ENCODE assay signal across 17 cellular contexts in genomic region chr19:39508629-39509028, GRCh38. TPM values are rescaled to one million over a fixed set of nuclear protein-coding genes. Genes with fewer than 3 reads are reported as not detected.
A peak's percentile ranks its signal among the peaks of the same experiment; 100 is the strongest.
DNase-seq lines count a peak whose midpoint lies in the region; ATAC-seq and TF ChIP-seq lines count a peak whose summit lies in the region.
"Had no signal": no experiment of that assay in that cellular context is flagged by ENCODE, and none has a peak within 500 bp of the region (broad histone marks: within the 10 kb centered on the region; RNA-seq: fewer than 3 reads in every experiment).

No MANE protein-coding gene starts in this region.

- CTCF ChIA-PET in activated CD4-positive, alpha-beta memory T cell treated with anti-CD3 and anti-CD28 coated beads for 36 hours (lab: Charles Lee), result interaction anchor here (1.2 to 4.2 kb wide), 5 partner anchors 11 to 68 kb away, joined by 3 to 19 read pairs (median 6); partner anchors contain the start of gene EID2B
- CTCF ChIA-PET in activated CD4-positive, alpha-beta memory T cell treated with anti-CD3 and anti-CD28 coated beads, Interleukin-2, amount 10 ng/mL, durations not matched to agents 7 days and 5 days (lab: Charles Lee), result no interaction called here
- CTCF ChIA-PET in HEK293 (lab: Yijun Ruan, JAX), result interaction anchor here (0.7 to 3.1 kb wide), 5 partner anchors 8 to 200 kb away, joined by 3 to 25 read pairs (median 4); partner anchors contain the start of genes DLL3 and EID2B

- peaks cover 16% of the 10 kb centered on the region for H3K4me1 Mint-ChIP-seq in activated CD4-positive, alpha-beta memory T cell treated with anti-CD3 and anti-CD28 coated beads for 36 hours (ENCODE audit: low read depth)
- H3K4me1 Mint-ChIP-seq in activated CD4-positive, alpha-beta memory T cell treated with anti-CD3 and anti-CD28 coated beads, Interleukin-2, amount 10 ng/mL, durations not matched to agents 7 days and 5 days, result peaks cover 17% of the 10 kb centered on the region
- no peaks in the 10 kb centered on the region for H3K4me1 Mint-ChIP-seq in endothelial cell (ENCODE audit: unreplicated experiment)

- intact Hi-C loops in activated CD4-positive, alpha-beta memory T cell treated with anti-CD3 and anti-CD28 coated beads for 36 hours (cut with micrococcal nuclease), result no loop called here

- H3K36me3 Mint-ChIP-seq in activated CD4-positive, alpha-beta memory T cell treated with anti-CD3 and anti-CD28 coated beads for 36 hours, result no peaks in the 10 kb centered on the region
- peaks cover 5% of the 10 kb centered on the region for H3K36me3 Mint-ChIP-seq in activated CD4-positive, alpha-beta memory T cell treated with anti-CD3 and anti-CD28 coated beads, Interleukin-2, amount 10 ng/mL, durations not matched to agents 7 days and 5 days (ENCODE audit: low read depth)
- H3K36me3 Mint-ChIP-seq in endothelial cell (ENCODE audit: low read depth, unreplicated experiment), result peaks cover 28% of the 10 kb centered on the region

- no peak overlapping the region for H3K4me2 ChIP-seq in neural cell (ENCODE audit: low read length)

- no peak for TF ChIP-seq EP300 in neural cell (conservative IDR thresholded peaks at IDR 0.05; ENCODE audit: poor library complexity, severe bottlenecking)

- H3K27me3 ChIP-seq in neural cell (ENCODE audit: insufficient read depth, low read depth, low read length), result peaks cover 8% of the 10 kb centered on the region

- H3F3A ChIP-seq in neural cell (ENCODE audit: insufficient read depth, low read length, poor library complexity, severe bottlenecking), result no peaks in the 10 kb centered on the region

- POLR2A ChIA-PET in activated CD4-positive, alpha-beta memory T cell treated with anti-CD3 and anti-CD28 coated beads for 36 hours (lab: Charles Lee), result interaction anchor here (0.6 kb wide), 1 partner anchor 31 kb away, joined by 4 read pairs; no protein-coding TSS in a partner anchor
- POLR2A ChIA-PET in activated CD4-positive, alpha-beta memory T cell treated with anti-CD3 and anti-CD28 coated beads, Interleukin-2, amount 10 ng/mL, durations not matched to agents 7 days and 5 days (lab: Charles Lee), result no interaction called here
- POLR2A ChIA-PET in HEK293 (lab: Yijun Ruan, JAX), result interaction anchor here (1.0 to 2.3 kb wide), 2 partner anchors 10 to 11 kb away, joined by 5 to 7 read pairs; partner anchors contain the start of gene DLL3

- H3K9ac ChIP-seq in neural cell (ENCODE audit: low read length), result no peak overlapping the region

- H3K4me3 ChIP-seq in HEK293 (ENCODE audit: low read depth, low read length), result no peak overlapping the region
- peak overlapping the region; percentile 84 for H3K4me3 ChIP-seq in neural cell (ENCODE audit: low read length)
- H3K4me3 ChIP-seq: GM12878 had no signal

- no peak overlapping the region for H3K27ac ChIP-seq in HEK293 (ENCODE audit: extremely low read depth, low read depth, low read length)
- H3K27ac ChIP-seq in neural cell (ENCODE audit: low read length), result no peak overlapping the region

- peaks cover 0 to 9% of the 10 kb centered on the region in 2 experiments; a peak in 1 of 3 replicates for H3K36me3 ChIP-seq in HEK293 (ENCODE audit: control insufficient read depth in 2 of 2, insufficient read depth in 1 of 2, low read length in 2 of 2)
- H3K36me3 ChIP-seq in neural cell (ENCODE audit: insufficient read depth, low read length), result no peaks in the 10 kb centered on the region

- no peak overlapping the region for H2AFZ ChIP-seq in neural cell (ENCODE audit: low read depth, low read length)

- H3K27ac Mint-ChIP-seq in activated CD4-positive, alpha-beta memory T cell treated with anti-CD3 and anti-CD28 coated beads for 36 hours, result peak overlapping the region; percentile 49
- no peak overlapping the region for H3K27ac Mint-ChIP-seq in activated CD4-positive, alpha-beta memory T cell treated with anti-CD3 and anti-CD28 coated beads, Interleukin-2, amount 10 ng/mL, durations not matched to agents 7 days and 5 days
- H3K27ac Mint-ChIP-seq in endothelial cell (ENCODE audit: unreplicated experiment), result no peak overlapping the region
- H3K27ac Mint-ChIP-seq: CD4-positive, alpha-beta T cell; H9 had no signal

- peaks cover 42% of the 10 kb centered on the region for H3K27me3 Mint-ChIP-seq in activated CD4-positive, alpha-beta memory T cell treated with anti-CD3 and anti-CD28 coated beads for 36 hours
- peaks cover 56% of the 10 kb centered on the region for H3K27me3 Mint-ChIP-seq in activated CD4-positive, alpha-beta memory T cell treated with anti-CD3 and anti-CD28 coated beads, Interleukin-2, amount 10 ng/mL, durations not matched to agents 7 days and 5 days
- H3K27me3 Mint-ChIP-seq in endothelial cell (ENCODE audit: unreplicated experiment), result peaks cover 15% of the 10 kb centered on the region

- no peaks in the 10 kb centered on the region for H3K79me2 ChIP-seq in neural cell (replicated peaks; ENCODE audit: insufficient read depth, low read length)

- H3K9me2 ChIP-seq in neural cell (ENCODE audit: insufficient read depth, low read length), result no peaks in the 10 kb centered on the region

- TF ChIP-seq CTCF in HEK293 (tag by site-specific recombination; IDR thresholded peaks at IDR 0.05) (no peak), endothelial cell (IDR thresholded peaks at IDR 0.05; ENCODE audit: unreplicated experiment) (no peak), neural cell (IDR thresholded peaks at IDR 0.05; ENCODE audit: poor library complexity, severe bottlenecking) (no peak)

- H4K20me1 ChIP-seq in neural cell (ENCODE audit: insufficient read depth), result no peaks in the 10 kb centered on the region

- H3K9me3 ChIP-seq in HEK293 (ENCODE audit: control insufficient read depth, insufficient read depth, low read depth, low read length), result peaks cover 6% of the 10 kb centered on the region
- H3K9me3 ChIP-seq in neural cell (ENCODE audit: low read length), result no peaks in the 10 kb centered on the region

- ATAC-seq in GM19023 (IDR thresholded peaks at IDR 0.05; ENCODE audit: unreplicated experiment) (no peak), GM19324 (IDR thresholded peaks at IDR 0.05; ENCODE audit: low FRiP score, unreplicated experiment) (no peak)
- ATAC-seq: GM12878 had no signal

- in situ Hi-C loops in G401 (cut with HindIII; ENCODE audit: low sequenced_read_pairs), result no loop called here

- TF ChIP-seq RAD21 in neural cell (conservative IDR thresholded peaks at IDR 0.05), result no peak

- no peak for DNase-seq in activated CD4-positive, alpha-beta memory T cell treated with anti-CD3 and anti-CD28 coated beads for 36 hours
- DNase-seq in activated CD4-positive, alpha-beta memory T cell treated with anti-CD3 and anti-CD28 coated beads, Interleukin-2, amount 10 ng/mL, durations not matched to agents 7 days and 5 days, result no peak
- DNase-seq in endothelial cell (ENCODE audit: low spot score) (no peak), G401 (ENCODE audit: low spot score) (no peak)
- DNase-seq: 8988T; ACHN; C1 segment of cervical spinal cord; Calu3; CD4-positive, alpha-beta T cell; DMS 273 treated with DMSO at 0.1 percent for 48 hours; GOT3; H9 had no signal

- H3K4me1 ChIP-seq in HEK293 (ENCODE audit: control insufficient read depth, insufficient read depth, low read length), result peaks cover 10% of the 10 kb centered on the region

- H3K4me3 Mint-ChIP-seq in activated CD4-positive, alpha-beta memory T cell treated with anti-CD3 and anti-CD28 coated beads for 36 hours, result no peak overlapping the region
- H3K4me3 Mint-ChIP-seq in activated CD4-positive, alpha-beta memory T cell treated with anti-CD3 and anti-CD28 coated beads, Interleukin-2, amount 10 ng/mL, durations not matched to agents 7 days and 5 days, result no peak overlapping the region
- peak overlapping the region; percentile 59 for H3K4me3 Mint-ChIP-seq in endothelial cell (ENCODE audit: unreplicated experiment)

- no peaks in the 10 kb centered on the region for H3K9me3 Mint-ChIP-seq in activated CD4-positive, alpha-beta memory T cell treated with anti-CD3 and anti-CD28 coated beads for 36 hours
- no peaks in the 10 kb centered on the region for H3K9me3 Mint-ChIP-seq in activated CD4-positive, alpha-beta memory T cell treated with anti-CD3 and anti-CD28 coated beads, Interleukin-2, amount 10 ng/mL, durations not matched to agents 7 days and 5 days
- no peaks in the 10 kb centered on the region for H3K9me3 Mint-ChIP-seq in endothelial cell (ENCODE audit: unreplicated experiment)
- H3K9me3 Mint-ChIP-seq: CD4-positive, alpha-beta T cell had no signal

RNA-seq across cellular contexts. Expression of gene SELENOV, which starts 6.3 kb away (rescaled TPM):
- not detected for total RNA-seq in activated CD4-positive, alpha-beta memory T cell treated with anti-CD3 and anti-CD28 coated beads for 36 hours
- total RNA-seq in activated CD4-positive, alpha-beta memory T cell treated with anti-CD3 and anti-CD28 coated beads, Interleukin-2, amount 10 ng/mL, durations not matched to agents 7 days and 5 days, result not detected
- total RNA-seq in endothelial cell (ENCODE audit: unreplicated experiment), result 2.9 TPM
- 1.3 TPM in 1 of 2 replicates, not detected in the other for polyA plus RNA-seq in neural cell
- polyA minus RNA-seq in neural cell, result not detected in 2 replicates
- total RNA-seq in G401 (2014; rRNA removed; shearing (Covaris generic)), result 4.1 and 27.2 TPM in 2 replicates
- total RNA-seq: Calu3; CD4-positive, alpha-beta T cell; GM12878 had no signal
- polyA plus RNA-seq: GM12878 had no signal

RNA-seq across cellular contexts. Expression of gene DLL3, which starts 9.9 kb away (rescaled TPM):
- under 1 TPM; 0.67 to 0.80 TPM for total RNA-seq in activated CD4-positive, alpha-beta memory T cell treated with anti-CD3 and anti-CD28 coated beads for 36 hours
- under 1 TPM; 0.28 to 0.30 TPM for total RNA-seq in activated CD4-positive, alpha-beta memory T cell treated with anti-CD3 and anti-CD28 coated beads, Interleukin-2, amount 10 ng/mL, durations not matched to agents 7 days and 5 days
- total RNA-seq in endothelial cell (ENCODE audit: unreplicated experiment), result 42.7 TPM
- polyA plus RNA-seq in neural cell, result 34.4 and 35.5 TPM in 2 replicates
- polyA minus RNA-seq in neural cell, result 8.0 and 8.9 TPM in 2 replicates
- 12.4 and 15.6 TPM in 2 replicates for total RNA-seq in G401 (2014; rRNA removed; shearing (Covaris generic))
- total RNA-seq: CD4-positive, alpha-beta T cell had no signal

RNA-seq across cellular contexts. Expression of gene EID2B, which starts 24.0 kb away (rescaled TPM):
- 1 to 10 TPM; 3.3 to 3.8 TPM for total RNA-seq in activated CD4-positive, alpha-beta memory T cell treated with anti-CD3 and anti-CD28 coated beads for 36 hours
- total RNA-seq in activated CD4-positive, alpha-beta memory T cell treated with anti-CD3 and anti-CD28 coated beads, Interleukin-2, amount 10 ng/mL, durations not matched to agents 7 days and 5 days, result 1 to 10 TPM; 4.5 to 4.7 TPM
- total RNA-seq in endothelial cell (ENCODE audit: unreplicated experiment), result 3.2 TPM
- 32.6 and 36.5 TPM in 2 replicates for polyA plus RNA-seq in neural cell
- 30.7 and 37.3 TPM in 2 replicates for polyA minus RNA-seq in neural cell
- total RNA-seq in G401 (2014; rRNA removed; shearing (Covaris generic)), result 5.3 and 15.5 TPM in 2 replicates

RNA-seq across cellular contexts. Expression of gene TIMM50, which starts 28.0 kb away (rescaled TPM):
- total RNA-seq in activated CD4-positive, alpha-beta memory T cell treated with anti-CD3 and anti-CD28 coated beads for 36 hours, result 10 to 100 TPM; 83.1 to 86.7 TPM
- 10 to 100 TPM; 44.0 to 44.8 TPM for total RNA-seq in activated CD4-positive, alpha-beta memory T cell treated with anti-CD3 and anti-CD28 coated beads, Interleukin-2, amount 10 ng/mL, durations not matched to agents 7 days and 5 days
- total RNA-seq in endothelial cell (ENCODE audit: unreplicated experiment), result 86.2 TPM
- polyA plus RNA-seq in neural cell, result 64.1 and 66.2 TPM in 2 replicates
- 42.0 and 47.0 TPM in 2 replicates for polyA minus RNA-seq in neural cell
- 159 and 162 TPM in 2 replicates for total RNA-seq in G401 (2014; rRNA removed; shearing (Covaris generic))

RNA-seq across cellular contexts. Expression of gene EID2, which starts 31.3 kb away (rescaled TPM):
- total RNA-seq in activated CD4-positive, alpha-beta memory T cell treated with anti-CD3 and anti-CD28 coated beads for 36 hours, result 10 to 100 TPM; 13.0 to 13.1 TPM
- total RNA-seq in activated CD4-positive, alpha-beta memory T cell treated with anti-CD3 and anti-CD28 coated beads, Interleukin-2, amount 10 ng/mL, durations not matched to agents 7 days and 5 days, result 10 to 100 TPM; 14.8 to 15.2 TPM
- 19.6 TPM for total RNA-seq in endothelial cell (ENCODE audit: unreplicated experiment)
- 45.4 and 47.4 TPM in 2 replicates for polyA plus RNA-seq in neural cell
- 31.6 and 37.7 TPM in 2 replicates for polyA minus RNA-seq in neural cell
- total RNA-seq in G401 (2014; rRNA removed; shearing (Covaris generic)), result 19.9 and 31.4 TPM in 2 replicates
